16 cellular contexts compared by ENCODE assay signal in the genomic region with DNA sequence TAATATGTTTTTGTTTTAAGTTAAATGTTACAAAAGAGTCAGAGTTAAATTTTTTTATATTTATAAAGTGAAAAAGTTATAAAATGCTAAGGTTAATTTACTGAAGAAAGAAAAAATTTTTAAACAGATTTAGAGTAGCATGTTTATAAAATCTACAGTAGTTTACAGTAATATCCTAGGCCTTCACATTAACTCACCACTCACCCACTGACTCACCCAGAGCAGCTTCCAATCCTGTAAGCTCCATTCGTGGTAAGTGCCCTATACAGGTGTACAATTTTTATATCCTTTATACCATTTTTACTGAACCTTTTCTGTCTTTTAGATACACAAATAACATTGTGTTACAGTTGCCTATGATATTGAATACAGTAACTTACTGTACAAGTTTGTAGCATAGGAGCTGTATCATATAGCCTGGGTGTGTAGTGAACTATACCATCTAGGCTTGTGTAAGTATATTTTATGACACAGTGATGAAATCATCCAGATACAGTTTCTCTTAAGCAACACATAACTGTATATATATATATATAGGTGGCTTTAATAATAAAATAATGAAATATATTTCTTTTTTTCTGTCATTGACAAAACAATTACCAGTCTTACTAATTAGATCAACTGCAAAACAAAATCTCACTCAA.
"Had no signal": no experiment of that assay in that cellular context is flagged by ENCODE, and none has a peak within 500 bp of the region (broad histone marks: within the 10 kb centered on the region; RNA-seq: fewer than 3 reads in every experiment).

No MANE protein-coding gene starts in this region.

- H3K9me3 Mint-ChIP-seq: activated naive CD4-positive, alpha-beta T cell treated with anti-CD3 and anti-CD28 coated beads for 36 hours; activated T-helper 17 cell treated with anti-CD3 and anti-CD28 coated beads, Interleukin-2, amount 50 U/mL, for 72 hours; naive thymus-derived CD8-positive, alpha-beta T cell; stimulated activated effector memory CD8-positive, alpha-beta T cell treated with anti-CD3 and anti-CD28 coated beads, Interleukin-12 subunit alpha, Interleukin-12 subunit beta, amount 100 ng/mL, for 72 hours had no signal

- H3K27ac Mint-ChIP-seq: activated naive CD4-positive, alpha-beta T cell treated with anti-CD3 and anti-CD28 coated beads for 36 hours; activated T-helper 17 cell treated with anti-CD3 and anti-CD28 coated beads, Interleukin-2, amount 50 U/mL, for 72 hours; stimulated activated effector memory CD8-positive, alpha-beta T cell treated with anti-CD3 and anti-CD28 coated beads, Interleukin-12 subunit alpha, Interleukin-12 subunit beta, amount 100 ng/mL, for 72 hours had no signal

- ATAC-seq: activated T-helper 17 cell treated with anti-CD3 and anti-CD28 coated beads, Interleukin-2, amount 50 U/mL, for 72 hours; left lobe of liver; naive thymus-derived CD8-positive, alpha-beta T cell; stimulated activated effector memory CD8-positive, alpha-beta T cell treated with anti-CD3 and anti-CD28 coated beads, Interleukin-12 subunit alpha, Interleukin-12 subunit beta, amount 100 ng/mL, for 72 hours had no signal

- H3K27me3 Mint-ChIP-seq: activated T-helper 17 cell treated with anti-CD3 and anti-CD28 coated beads, Interleukin-2, amount 50 U/mL, for 72 hours; naive thymus-derived CD8-positive, alpha-beta T cell had no signal

- H3K4me3 Mint-ChIP-seq: activated naive CD4-positive, alpha-beta T cell treated with anti-CD3 and anti-CD28 coated beads for 36 hours; activated T-helper 17 cell treated with anti-CD3 and anti-CD28 coated beads, Interleukin-2, amount 50 U/mL, for 72 hours; naive thymus-derived CD8-positive, alpha-beta T cell; stimulated activated effector memory CD8-positive, alpha-beta T cell treated with anti-CD3 and anti-CD28 coated beads, Interleukin-12 subunit alpha, Interleukin-12 subunit beta, amount 100 ng/mL, for 72 hours had no signal

- DNase-seq: activated CD4-positive, alpha-beta T cell treated with anti-CD3 and anti-CD28 coated beads for 48 hours; activated CD8-positive, alpha-beta memory T cell treated with anti-CD3 and anti-CD28 coated beads for 24 hours; activated naive CD4-positive, alpha-beta T cell treated with anti-CD3 and anti-CD28 coated beads for 36 hours; cerebellar nuclear complex; dermis blood vessel endothelial cell; foreskin melanocyte; head of caudate nucleus; mammary epithelial cell; naive thymus-derived CD8-positive, alpha-beta T cell; T1000; tibial artery had no signal

- H3K4me3 ChIP-seq: right atrium auricular region, skin epidermis, tibial artery had no signal
